Comparison of ENCODE assay signal across 11 cellular contexts in the genomic region with DNA sequence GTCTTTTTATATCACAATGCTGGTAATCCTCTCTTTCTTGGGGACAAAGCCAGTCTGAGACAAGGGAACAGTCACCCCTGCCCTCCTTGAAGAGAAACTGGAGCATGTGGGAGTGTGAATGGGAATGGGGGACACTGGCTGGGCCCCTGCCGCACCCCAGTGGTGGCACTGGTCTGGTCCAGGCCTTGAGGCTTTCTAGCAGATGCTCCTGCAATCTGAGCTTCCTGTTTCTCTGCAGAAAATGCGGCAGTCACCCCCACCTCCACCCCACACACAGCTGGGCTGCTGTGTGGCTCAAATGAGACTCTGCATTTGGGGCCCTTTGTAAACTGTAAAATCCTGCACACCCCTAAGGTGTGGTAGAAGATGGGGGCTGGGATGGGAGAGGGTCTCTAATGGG.
"Had no signal": no experiment of that assay in that cellular context is flagged by ENCODE, and none has a peak within 500 bp of the region (broad histone marks: within the 10 kb centered on the region; RNA-seq: fewer than 3 reads in every experiment).

No MANE protein-coding gene starts in this region.

- DNase-seq: activated CD4-positive, alpha-beta T cell treated with anti-CD3 and anti-CD28 coated beads for 48 hours; activated CD8-positive, alpha-beta T cell treated with anti-CD3 and anti-CD28 coated beads for 36 hours; activated effector memory CD4-positive, alpha-beta T cell treated with anti-CD3 and anti-CD28 coated beads, Interleukin-2, amount 50 U/mL, for 16 hours; activated T-cell treated with anti-CD3 and anti-CD28 coated beads, Interleukin-2, amount 50 U/mL, for 48 hours; adrenal gland; erythroblast; left colon; naive B cell; stimulated activated CD4-positive, alpha-beta T cell treated with anti-CD3 and anti-CD28 coated beads, Interleukin-1b, Interleukin-23, amount 100 ng/mL, for 48 hours had no signal

- H3K27ac ChIP-seq: adrenal gland, cardiac muscle cell, pancreas had no signal

- H3K36me3 ChIP-seq: adrenal gland, cardiac muscle cell, pancreas had no signal

- H3K9me3 ChIP-seq: adrenal gland, pancreas had no signal

- H3K27me3 ChIP-seq: adrenal gland, cardiac muscle cell, pancreas had no signal

- H3K4me3 ChIP-seq: adrenal gland, cardiac muscle cell, pancreas had no signal
